ENCODE assay signal across 8 cellular contexts in the genomic region with DNA sequence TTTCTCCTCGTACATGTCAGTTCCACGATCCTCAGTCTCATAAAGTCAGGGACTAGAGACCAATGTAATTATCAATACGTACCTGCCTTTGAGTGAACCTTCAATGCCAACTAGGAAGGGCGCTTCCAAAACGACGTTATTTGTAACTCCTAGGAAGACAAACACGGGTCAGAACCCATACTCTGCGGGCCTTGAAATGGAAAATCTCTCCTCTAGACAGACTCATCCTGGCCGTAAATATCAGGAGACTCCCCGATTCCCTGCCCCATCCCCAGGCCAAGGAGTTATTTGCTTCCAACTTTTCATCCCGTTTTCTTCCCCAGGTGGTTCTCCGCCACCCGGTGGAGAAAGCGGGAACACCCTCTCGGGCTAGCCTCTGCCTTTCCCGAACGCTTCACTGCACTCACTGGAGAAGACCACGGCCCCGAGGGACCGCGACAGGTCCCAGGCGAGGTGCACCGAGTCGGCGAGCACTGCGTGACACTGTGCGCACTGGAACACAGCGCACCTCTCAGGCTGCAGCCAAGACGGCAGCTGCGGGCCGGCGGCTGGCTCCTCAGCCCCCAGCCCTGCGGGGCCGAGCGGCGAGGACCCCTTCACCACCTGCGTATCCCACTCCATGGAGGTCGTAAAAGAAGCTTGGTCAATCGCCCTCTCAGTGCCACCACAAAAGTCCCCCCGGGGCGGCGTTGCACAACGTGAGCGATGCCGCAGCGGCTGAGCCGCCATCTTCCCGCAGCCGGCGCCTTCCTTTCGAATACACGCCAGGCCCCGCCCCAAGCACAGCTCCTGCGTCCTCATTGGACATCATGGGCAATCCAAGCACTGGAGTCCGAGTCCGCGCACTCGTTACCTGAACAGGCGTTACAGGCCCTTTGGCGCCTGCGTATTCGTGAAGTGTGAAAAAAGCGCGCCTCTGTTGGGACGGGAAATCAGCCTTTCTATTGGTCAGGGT. TPM values are rescaled to one million over a fixed set of nuclear protein-coding genes. Genes with fewer than 3 reads are reported as not detected.
DNase-seq lines count a peak whose midpoint lies in the region; ATAC-seq and TF ChIP-seq lines count a peak whose summit lies in the region.

A gene (minus strand): TSS at position 759 of the 955 bp plus-strand sequence. CDS start 30 bp downstream, at position 729.

- no peaks in the 10 kb centered on the region for H3K27me3 Mint-ChIP-seq in activated T-helper 2 cell treated with anti-CD3 and anti-CD28 coated beads, Interferon-gamma antibody, Interleukin-2, Interleukin-4, amounts not matched to agents 10 μg/mL and 5 μg/mL and 100 μg/mL, durations not matched to agents 14 hours and 24 hours and 36 hours (ENCODE audit: low read depth)

- DNase-seq in ELR (ENCODE audit: low read depth) (peak; percentile 100), H4 (ENCODE audit: low spot score) (peak; percentile 100), LNCaP clone FGC (ENCODE audit: low read depth) (peak; percentile 100), RWPE2 (ENCODE audit: low spot score) (peak; percentile 100), fibroblast of the aortic adventitia (ENCODE audit: low read depth) (peak; percentile 99), stomach (peak; percentile 99)
- DNase-seq in activated T-helper 2 cell treated with anti-CD3 and anti-CD28 coated beads, Interferon-gamma antibody, Interleukin-2, Interleukin-4, amounts not matched to agents 10 μg/mL and 5 μg/mL and 100 μg/mL, durations not matched to agents 14 hours and 24 hours and 36 hours (ENCODE audit: low spot score), result peak; percentile 99

- H3K79me2 ChIP-seq in neural cell (replicated peaks; ENCODE audit: insufficient read depth, low read length), result peaks cover 14% of the 10 kb centered on the region

- H3K4me3 Mint-ChIP-seq in activated T-helper 2 cell treated with anti-CD3 and anti-CD28 coated beads, Interferon-gamma antibody, Interleukin-2, Interleukin-4, amounts not matched to agents 10 μg/mL and 5 μg/mL and 100 μg/mL, durations not matched to agents 14 hours and 24 hours and 36 hours (ENCODE audit: low read depth), result peak within 1 kb of the TSS; percentile 94

- peaks cover 13% of the 10 kb centered on the region for H3K4me1 ChIP-seq in RWPE2 (ENCODE audit: insufficient read depth, poor library complexity, severe bottlenecking)
- peaks cover 10 to 33% (median 20%) of the 10 kb centered on the region in 4 donors for H3K4me1 ChIP-seq in stomach

- no peaks in the 10 kb centered on the region for H3K27me3 ChIP-seq in RWPE2 (ENCODE audit: insufficient read depth, poor library complexity, severe bottlenecking)
- H3K27me3 ChIP-seq in neural cell (ENCODE audit: insufficient read depth, low read depth, low read length), result no peaks in the 10 kb centered on the region
- no peaks in the 10 kb centered on the region for H3K27me3 ChIP-seq in stomach

- no peaks in the 10 kb centered on the region for H3K9me3 Mint-ChIP-seq in activated T-helper 2 cell treated with anti-CD3 and anti-CD28 coated beads, Interferon-gamma antibody, Interleukin-2, Interleukin-4, amounts not matched to agents 10 μg/mL and 5 μg/mL and 100 μg/mL, durations not matched to agents 14 hours and 24 hours and 36 hours

- 0 to 1% (median 1%) methylated on average over 51 to 65 of the region's 65 CpGs for WGBS in stomach, 5 donors

- peak within 1 kb of the TSS; percentile 30 for H2AFZ ChIP-seq in neural cell (ENCODE audit: low read depth, low read length)

- ATAC-seq in RWPE2 (ENCODE audit: low read depth), result peak; percentile 94

- TF ChIP-seq RAD21 in neural cell (conservative IDR thresholded peaks at IDR 0.05), result peak; percentile 74

- peaks cover 33% of the 10 kb centered on the region for H3K4me1 Mint-ChIP-seq in activated T-helper 2 cell treated with anti-CD3 and anti-CD28 coated beads, Interferon-gamma antibody, Interleukin-2, Interleukin-4, amounts not matched to agents 10 μg/mL and 5 μg/mL and 100 μg/mL, durations not matched to agents 14 hours and 24 hours and 36 hours (ENCODE audit: low read depth)

- TF ChIP-seq EP300 in neural cell (conservative IDR thresholded peaks at IDR 0.05; ENCODE audit: poor library complexity, severe bottlenecking) (peak; percentile 9), stomach (IDR thresholded peaks at IDR 0.05) (no peak)

- TF ChIP-seq CTCF in LNCaP clone FGC (IDR thresholded peaks at IDR 0.05; ENCODE audit: control insufficient read depth, extremely low read depth, insufficient read depth) (peak; percentile 73), RWPE2 (IDR thresholded peaks at IDR 0.05; ENCODE audit: poor library complexity, severe bottlenecking) (peak; percentile 98), fibroblast of the aortic adventitia (IDR thresholded peaks at IDR 0.05; ENCODE audit: insufficient read depth, low read length) (peak; percentile 80), neural cell (IDR thresholded peaks at IDR 0.05; ENCODE audit: poor library complexity, severe bottlenecking) (peak; percentile 86), stomach (IDR thresholded peaks at IDR 0.05) (peak in 5 of 7 experiments; percentile 70 to 79 (median 77))

- H3K9me2 ChIP-seq in neural cell (ENCODE audit: insufficient read depth, low read length), result no peaks in the 10 kb centered on the region

- H3K9me3 ChIP-seq in RWPE2 (ENCODE audit: severe bottlenecking) (no peaks in the 10 kb centered on the region), neural cell (ENCODE audit: low read length) (no peaks in the 10 kb centered on the region), stomach (no peaks in the 10 kb centered on the region)

- intact Hi-C loops in activated T-helper 2 cell treated with anti-CD3 and anti-CD28 coated beads, Interferon-gamma antibody, Interleukin-2, Interleukin-4, amounts not matched to agents 10 μg/mL and 5 μg/mL and 100 μg/mL, durations not matched to agents 14 hours and 24 hours and 36 hours (cut with micrococcal nuclease), result loop anchor here (1.0 to 10.0 kb wide), 3 partner anchors 49 to 427 kb away; a partner anchor contains a TSS
- intact Hi-C loops in stomach (cut with DNase I; ENCODE audit: low total_unique reads), result no loop called here

- no peak for TF ChIP-seq POLR2A in stomach (IDR thresholded peaks at IDR 0.05)

- no peak within 1 kb of the TSS for H3K9ac ChIP-seq in neural cell (ENCODE audit: low read length)

- H3K36me3 ChIP-seq in RWPE2 (ENCODE audit: low read depth), result peaks cover 32% of the 10 kb centered on the region
- no peaks in the 10 kb centered on the region for H3K36me3 ChIP-seq in neural cell (ENCODE audit: insufficient read depth, low read length)
- H3K36me3 ChIP-seq in stomach, result no peaks in the 10 kb centered on the region

- H3K36me3 Mint-ChIP-seq in activated T-helper 2 cell treated with anti-CD3 and anti-CD28 coated beads, Interferon-gamma antibody, Interleukin-2, Interleukin-4, amounts not matched to agents 10 μg/mL and 5 μg/mL and 100 μg/mL, durations not matched to agents 14 hours and 24 hours and 36 hours (ENCODE audit: low read depth), result peaks cover 31% of the 10 kb centered on the region

- H3K27ac ChIP-seq in RWPE2 (ENCODE audit: poor library complexity, severe bottlenecking) (peak within 1 kb of the TSS; percentile 75), neural cell (ENCODE audit: low read length) (no peak within 1 kb of the TSS), stomach (peak within 1 kb of the TSS; percentile 58 to 85 (median 84))

- peak within 1 kb of the TSS; percentile 46 for H3K4me2 ChIP-seq in neural cell (ENCODE audit: low read length)

- no peaks in the 10 kb centered on the region for H4K20me1 ChIP-seq in neural cell (ENCODE audit: insufficient read depth)

- no peaks in the 10 kb centered on the region for H3F3A ChIP-seq in neural cell (ENCODE audit: insufficient read depth, low read length, poor library complexity, severe bottlenecking)

- H3K27ac Mint-ChIP-seq in activated T-helper 2 cell treated with anti-CD3 and anti-CD28 coated beads, Interferon-gamma antibody, Interleukin-2, Interleukin-4, amounts not matched to agents 10 μg/mL and 5 μg/mL and 100 μg/mL, durations not matched to agents 14 hours and 24 hours and 36 hours, result peak within 1 kb of the TSS; percentile 93

- H3K4me3 ChIP-seq in LNCaP clone FGC (ENCODE audit: low read depth, low read length), result peak within 1 kb of the TSS; percentile 96
- H3K4me3 ChIP-seq in RWPE2 (ENCODE audit: severe bottlenecking), result peak within 1 kb of the TSS; percentile 82
- H3K4me3 ChIP-seq in fibroblast of the aortic adventitia (ENCODE audit: low read depth, low read length), result peak within 1 kb of the TSS; percentile 94
- H3K4me3 ChIP-seq in neural cell (ENCODE audit: low read length), result peak within 1 kb of the TSS; percentile 84
- peak within 1 kb of the TSS; percentile 77 to 96 (median 86) for H3K4me3 ChIP-seq in stomach

TF ChIP-seq in neural cell, 6 proteins besides CTCF, POLR2A, EP300 and RAD21 (continues in another document):
- TF ChIP-seq, protein P1, sequence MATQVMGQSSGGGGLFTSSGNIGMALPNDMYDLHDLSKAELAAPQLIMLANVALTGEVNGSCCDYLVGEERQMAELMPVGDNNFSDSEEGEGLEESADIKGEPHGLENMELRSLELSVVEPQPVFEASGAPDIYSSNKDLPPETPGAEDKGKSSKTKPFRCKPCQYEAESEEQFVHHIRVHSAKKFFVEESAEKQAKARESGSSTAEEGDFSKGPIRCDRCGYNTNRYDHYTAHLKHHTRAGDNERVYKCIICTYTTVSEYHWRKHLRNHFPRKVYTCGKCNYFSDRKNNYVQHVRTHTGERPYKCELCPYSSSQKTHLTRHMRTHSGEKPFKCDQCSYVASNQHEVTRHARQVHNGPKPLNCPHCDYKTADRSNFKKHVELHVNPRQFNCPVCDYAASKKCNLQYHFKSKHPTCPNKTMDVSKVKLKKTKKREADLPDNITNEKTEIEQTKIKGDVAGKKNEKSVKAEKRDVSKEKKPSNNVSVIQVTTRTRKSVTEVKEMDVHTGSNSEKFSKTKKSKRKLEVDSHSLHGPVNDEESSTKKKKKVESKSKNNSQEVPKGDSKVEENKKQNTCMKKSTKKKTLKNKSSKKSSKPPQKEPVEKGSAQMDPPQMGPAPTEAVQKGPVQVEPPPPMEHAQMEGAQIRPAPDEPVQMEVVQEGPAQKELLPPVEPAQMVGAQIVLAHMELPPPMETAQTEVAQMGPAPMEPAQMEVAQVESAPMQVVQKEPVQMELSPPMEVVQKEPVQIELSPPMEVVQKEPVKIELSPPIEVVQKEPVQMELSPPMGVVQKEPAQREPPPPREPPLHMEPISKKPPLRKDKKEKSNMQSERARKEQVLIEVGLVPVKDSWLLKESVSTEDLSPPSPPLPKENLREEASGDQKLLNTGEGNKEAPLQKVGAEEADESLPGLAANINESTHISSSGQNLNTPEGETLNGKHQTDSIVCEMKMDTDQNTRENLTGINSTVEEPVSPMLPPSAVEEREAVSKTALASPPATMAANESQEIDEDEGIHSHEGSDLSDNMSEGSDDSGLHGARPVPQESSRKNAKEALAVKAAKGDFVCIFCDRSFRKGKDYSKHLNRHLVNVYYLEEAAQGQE (IDR thresholded peaks at IDR 0.05; ENCODE audit: borderline replicate concordance), result no peak

RNA-seq across cellular contexts. Expression of the gene that starts here (rescaled TPM):
- total RNA-seq in H4 (2014; rRNA removed; shearing (Covaris generic)), result 40.1 and 42.4 TPM in 2 replicates
- total RNA-seq in activated T-helper 2 cell treated with anti-CD3 and anti-CD28 coated beads, Interferon-gamma antibody, Interleukin-2, Interleukin-4, amounts not matched to agents 10 μg/mL and 5 μg/mL and 100 μg/mL, durations not matched to agents 14 hours and 24 hours and 36 hours, result 13.7 and 16.1 TPM in 2 replicates
- total RNA-seq in fibroblast of the aortic adventitia (ENCODE audit: low replicate concordance) (0.25 and 9.0 TPM in 2 replicates), stomach (1 to 10 TPM in 3 of 5 donors, not detected in 2; 4.6 to 9.6 (median 5.2) TPM)
- polyA plus RNA-seq in neural cell (0.92 and 1.7 TPM in 2 replicates), stomach (1 to 10 TPM; 2.5 to 3.7 (median 3.4) TPM)
- polyA minus RNA-seq in neural cell, result 0.97 TPM in 1 of 2 replicates, not detected in the other
